Comparison of ENCODE assay signal across 1 cellular context in the genomic region with DNA sequence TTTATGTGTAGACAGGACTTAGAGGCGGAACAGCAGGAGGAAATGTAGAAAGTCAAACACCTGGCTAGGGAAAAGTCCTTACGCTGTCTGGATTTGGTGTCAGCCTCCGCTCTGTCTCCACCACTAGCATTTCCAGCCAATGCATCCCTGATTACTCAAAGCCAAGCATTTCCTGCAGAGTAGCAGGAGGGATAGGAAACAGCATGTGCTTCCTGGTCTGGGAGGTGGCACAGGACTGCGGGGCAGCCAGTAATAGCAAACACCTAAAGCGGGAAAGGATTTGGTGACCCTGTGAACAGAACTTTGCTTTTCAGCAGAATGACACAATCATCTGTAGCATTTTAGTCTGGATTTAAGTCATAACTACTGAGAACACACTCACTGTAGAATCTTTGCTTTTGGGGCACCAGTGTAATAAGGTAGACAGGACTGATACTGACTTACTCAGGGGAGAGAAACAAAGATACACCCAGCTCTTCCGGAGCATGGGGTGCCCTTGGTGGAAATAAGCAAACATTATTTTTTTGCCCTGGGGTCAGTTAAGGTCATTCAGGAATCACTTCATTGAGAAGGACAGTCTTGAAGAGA.
TF ChIP-seq lines count a peak whose summit lies in the region.

No MANE protein-coding gene starts in this region.

TF ChIP-seq in HepG2, 621 proteins besides CTCF, POLR2A, EP300 and RAD21 (continued from another document):
- TF ChIP-seq, protein P1, sequence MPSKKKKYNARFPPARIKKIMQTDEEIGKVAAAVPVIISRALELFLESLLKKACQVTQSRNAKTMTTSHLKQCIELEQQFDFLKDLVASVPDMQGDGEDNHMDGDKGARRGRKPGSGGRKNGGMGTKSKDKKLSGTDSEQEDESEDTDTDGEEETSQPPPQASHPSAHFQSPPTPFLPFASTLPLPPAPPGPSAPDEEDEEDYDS (CRISPR knock-in tag; IDR thresholded peaks at IDR 0.05), result no peak
- TF ChIP-seq ZNF329 (CRISPR knock-in tag; IDR thresholded peaks at IDR 0.05; ENCODE audit: low read depth) (no peak), ADNP (CRISPR knock-in tag; IDR thresholded peaks at IDR 0.05) (no peak), ZSCAN22 (CRISPR knock-in tag; IDR thresholded peaks at IDR 0.05) (no peak), ZNF619 (CRISPR knock-in tag; IDR thresholded peaks at IDR 0.05) (no peak)
- TF ChIP-seq, protein P2, sequence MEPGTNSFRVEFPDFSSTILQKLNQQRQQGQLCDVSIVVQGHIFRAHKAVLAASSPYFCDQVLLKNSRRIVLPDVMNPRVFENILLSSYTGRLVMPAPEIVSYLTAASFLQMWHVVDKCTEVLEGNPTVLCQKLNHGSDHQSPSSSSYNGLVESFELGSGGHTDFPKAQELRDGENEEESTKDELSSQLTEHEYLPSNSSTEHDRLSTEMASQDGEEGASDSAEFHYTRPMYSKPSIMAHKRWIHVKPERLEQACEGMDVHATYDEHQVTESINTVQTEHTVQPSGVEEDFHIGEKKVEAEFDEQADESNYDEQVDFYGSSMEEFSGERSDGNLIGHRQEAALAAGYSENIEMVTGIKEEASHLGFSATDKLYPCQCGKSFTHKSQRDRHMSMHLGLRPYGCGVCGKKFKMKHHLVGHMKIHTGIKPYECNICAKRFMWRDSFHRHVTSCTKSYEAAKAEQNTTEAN (CRISPR knock-in tag; conservative IDR thresholded peaks at IDR 0.05), result no peak
